Comparison of ENCODE assay signal across 9 cellular contexts in genomic region chr20:31716351-31716750, GRCh38. TPM values are rescaled to one million over a fixed set of nuclear protein-coding genes. Genes with fewer than 3 reads are reported as not detected.
DNase-seq lines count a peak whose midpoint lies in the region; TF ChIP-seq lines count a peak whose summit lies in the region.
"Had no signal": no experiment of that assay in that cellular context is flagged by ENCODE, and none has a peak within 500 bp of the region (broad histone marks: within the 10 kb centered on the region; RNA-seq: fewer than 3 reads in every experiment).

No MANE protein-coding gene starts in this region.

- H3K36me3 ChIP-seq in BLaER1 (peaks cover 83% of the 10 kb centered on the region), Loucy (ENCODE audit: insufficient read depth, low read length) (peaks cover 14% of the 10 kb centered on the region; the same call in 1 of the 2 replicates), neural progenitor cell (no peaks in the 10 kb centered on the region)
- H3K36me3 ChIP-seq: cardiac muscle cell had no signal

- H3K36me3 Mint-ChIP-seq in neural progenitor cell, result peaks cover 35% of the 10 kb centered on the region

- H3K27me3 ChIP-seq in BLaER1, result no peaks in the 10 kb centered on the region
- H3K27me3 ChIP-seq in Loucy (ENCODE audit: insufficient read depth, low read length, poor library complexity, severe bottlenecking), result no peaks in the 10 kb centered on the region
- H3K27me3 ChIP-seq in neural progenitor cell, result no peaks in the 10 kb centered on the region
- H3K27me3 ChIP-seq: cardiac muscle cell had no signal

- H3K9ac ChIP-seq in BLaER1 (peak overlapping the region; percentile 12; the same call in 1 of the 2 replicates), Loucy (ENCODE audit: low read depth, low read length, poor library complexity, severe bottlenecking) (peak overlapping the region; percentile 59), neural progenitor cell (no peak overlapping the region)

- H3K9me3 ChIP-seq in BLaER1, result no peaks in the 10 kb centered on the region
- H3K9me3 ChIP-seq in Loucy (ENCODE audit: insufficient read depth, low read depth, low read length), result no peaks in the 10 kb centered on the region
- no peaks in the 10 kb centered on the region for H3K9me3 ChIP-seq in neural progenitor cell (ENCODE audit: low read depth)

- no peaks in the 10 kb centered on the region for H3K9me2 ChIP-seq in Loucy (replicated peaks; ENCODE audit: low read depth, low read length)

- peaks cover 98% of the 10 kb centered on the region for H3K4me1 ChIP-seq in BLaER1
- peaks cover 89% of the 10 kb centered on the region for H3K4me1 ChIP-seq in Loucy (ENCODE audit: insufficient read depth, low read length, poor library complexity, severe bottlenecking)
- H3K4me1 ChIP-seq in neural progenitor cell, result peaks cover 52% of the 10 kb centered on the region

- no peaks in the 10 kb centered on the region for H3F3A ChIP-seq in Loucy (ENCODE audit: low read depth)
- H3F3A ChIP-seq in neural progenitor cell (ENCODE audit: low read depth), result peaks cover 32% of the 10 kb centered on the region

- H4K20me1 ChIP-seq in BLaER1 (peaks cover 87% of the 10 kb centered on the region), Loucy (ENCODE audit: insufficient read depth, low read length, poor library complexity, severe bottlenecking) (peaks cover 78% of the 10 kb centered on the region), neural progenitor cell (ENCODE audit: low read depth) (peaks cover 15% of the 10 kb centered on the region)

- intact Hi-C loops in posterior cingulate gyrus (cut with DNase I), result no loop called here

- TF ChIP-seq CTCF in Loucy (conservative IDR thresholded peaks at IDR 0.05; ENCODE audit: low read length) (no peak), neural progenitor cell (IDR thresholded peaks at IDR 0.05) (no peak)

- no peak for DNase-seq in neural progenitor cell (ENCODE audit: low spot score)
- DNase-seq in mesenteric fat pad (ENCODE audit: low spot score), result no peak
- no peak for DNase-seq in posterior cingulate gyrus
- DNase-seq in DMS 273 treated with DMSO at 0.1 percent for 48 hours (lab: John Stamatoyannopoulos, UW), result no peak
- DNase-seq in NCI-H446 (lab: John Stamatoyannopoulos, UW), result no peak

- H3K4me2 ChIP-seq in BLaER1, result peak overlapping the region; percentile 93
- peak overlapping the region; percentile 98 for H3K4me2 ChIP-seq in Loucy (ENCODE audit: low read depth, low read length, poor library complexity, severe bottlenecking)
- H3K4me2 ChIP-seq in neural progenitor cell, result peak overlapping the region; percentile 25

- H2AFZ ChIP-seq in Loucy (ENCODE audit: low read length) (no peak overlapping the region), neural progenitor cell (replicated peaks) (no peak overlapping the region)

- H3K27me3 Mint-ChIP-seq in neural progenitor cell (ENCODE audit: insufficient read depth, low read depth), result no peaks in the 10 kb centered on the region

- H3K4me3 Mint-ChIP-seq in neural progenitor cell, result no peak overlapping the region

- H3K27ac Mint-ChIP-seq in neural progenitor cell, result no peak overlapping the region

- H3K4me3 ChIP-seq in BLaER1 (no peak overlapping the region), Loucy (ENCODE audit: low read length, poor library complexity, severe bottlenecking) (peak overlapping the region; percentile 62), neural progenitor cell (no peak overlapping the region)
- H3K4me3 ChIP-seq: cardiac muscle cell had no signal

- H3K79me2 ChIP-seq in Loucy (ENCODE audit: insufficient read depth, low read length) (peaks cover 100% of the 10 kb centered on the region), neural progenitor cell (ENCODE audit: low read depth) (peaks cover 97% of the 10 kb centered on the region)

- no peaks in the 10 kb centered on the region for H3K9me3 Mint-ChIP-seq in neural progenitor cell

- peak overlapping the region; percentile 60 for H3K27ac ChIP-seq in BLaER1
- peak overlapping the region; percentile 84 for H3K27ac ChIP-seq in cingulate gyrus (ENCODE audit: low read depth, low read length)
- H3K27ac ChIP-seq in neural progenitor cell, result no peak overlapping the region
- H3K27ac ChIP-seq: cardiac muscle cell had no signal

- H3K4me1 Mint-ChIP-seq in neural progenitor cell, result peaks cover 62% of the 10 kb centered on the region

RNA-seq across cellular contexts. Expression of gene BCL2L1, which starts 6.3 kb away (rescaled TPM):
- total RNA-seq in neural progenitor cell (ENCODE audit: low replicate concordance), result 60.0 and 74.6 TPM in 2 replicates
- total RNA-seq in mesenteric fat pad, result 135 TPM

RNA-seq across cellular contexts. Expression of gene TPX2, which starts 22.7 kb away (rescaled TPM):
- total RNA-seq in neural progenitor cell (ENCODE audit: low replicate concordance) (226 and 278 TPM in 2 replicates), mesenteric fat pad (1.1 TPM)

Comparison
In these comparisons a context has a peak if more than half of its experiments do, and no peak if none do; other contexts are left out.
1. H3K4me2 ChIP-seq: peak in every context shown above with its lines; median percentile 98 in Loucy; 93 in BLaER1; 25 in neural progenitor cell.
2. RNA of gene TPX2, which starts 22.7 kb away (total RNA-seq): 226 to 278 TPM in neural progenitor cell; 1.1 TPM in mesenteric fat pad (single experiment); every median in the first group is over 100 times any median in the second.